ENCODE assay signal across 23 cellular contexts in the genomic region with DNA sequence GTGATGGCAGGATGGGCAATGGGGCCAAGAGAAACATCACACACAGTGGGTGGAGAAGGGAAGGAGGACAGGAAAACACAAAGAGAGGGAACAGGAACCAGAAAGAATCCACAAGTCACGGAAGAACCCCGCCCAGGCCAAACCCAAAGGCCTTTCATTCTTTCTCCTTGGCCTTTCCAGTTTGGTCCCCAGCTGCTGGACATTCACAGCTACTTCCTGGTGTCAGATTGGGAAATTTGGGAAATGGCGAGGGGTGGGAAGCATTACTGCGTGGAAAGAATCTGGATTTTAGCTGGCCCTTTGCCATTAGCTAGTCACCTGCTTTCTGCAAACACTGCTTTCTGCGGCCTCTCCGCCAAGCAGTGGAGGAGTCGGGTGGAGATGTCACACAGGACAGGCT.
DNase-seq lines count a peak whose midpoint lies in the region; ATAC-seq and TF ChIP-seq lines count a peak whose summit lies in the region.
"Had no signal": no experiment of that assay in that cellular context is flagged by ENCODE, and none has a peak within 500 bp of the region (broad histone marks: within the 10 kb centered on the region; RNA-seq: fewer than 3 reads in every experiment).

No MANE protein-coding gene starts in this region.

- no peaks in the 10 kb centered on the region for H3K9me3 ChIP-seq in right atrium auricular region
- H3K9me3 ChIP-seq: BLaER1 had no signal

- TF ChIP-seq CTCF in right atrium auricular region (IDR thresholded peaks at IDR 0.05) (no peak), cardiac fibroblast (IDR thresholded peaks at IDR 0.05; ENCODE audit: low read depth, low read length) (no peak)

- no peaks in the 10 kb centered on the region for H3K27me3 ChIP-seq in right atrium auricular region
- H3K27me3 ChIP-seq: BLaER1, brain microvascular endothelial cell had no signal

- peaks cover 0 to 13% of the 10 kb centered on the region in 2 donors for H3K4me1 ChIP-seq in right atrium auricular region

- intact Hi-C loops in left ventricle myocardium superior (cut with micrococcal nuclease): no loop called here

- H3K4me3 ChIP-seq in right atrium auricular region (no peak overlapping the region), cardiac fibroblast (replicated peaks in 1 of 2; ENCODE audit: low read depth in 2 of 2, low read length in 2 of 2) (no peak overlapping the region)
- H3K4me3 ChIP-seq: BLaER1 had no signal

- H3K27ac ChIP-seq in right atrium auricular region: no peak overlapping the region
- H3K27ac ChIP-seq: BLaER1, brain microvascular endothelial cell, WERI-Rb-1 had no signal

- no peaks in the 10 kb centered on the region for H3K36me3 ChIP-seq in right atrium auricular region
- H3K36me3 ChIP-seq: brain microvascular endothelial cell, WERI-Rb-1 had no signal

- peak; percentile 19 for ATAC-seq in left ventricle myocardium superior
- ATAC-seq in GM18909 (IDR thresholded peaks at IDR 0.05; ENCODE audit: poor library complexity, unreplicated experiment): no peak
- no peak for ATAC-seq in HG03520 (IDR thresholded peaks at IDR 0.05; ENCODE audit: unreplicated experiment)
- ATAC-seq: activated CD8-positive, alpha-beta memory T cell treated with anti-CD3 and anti-CD28 coated beads, Interleukin-2, amount 10 ng/mL, durations not matched to agents 7 days and 5 days; activated T-cell treated with anti-CD3 and anti-CD28 coated beads, Interleukin-2, amount 50 U/mL, for 72 hours; naive thymus-derived CD8-positive, alpha-beta T cell; stimulated activated naive CD8-positive, alpha-beta T cell treated with anti-CD3 and anti-CD28 coated beads, Interleukin-15, amount 100 ng/mL, for 72 hours had no signal

- no peak for DNase-seq in left ventricle myocardium superior
- DNase-seq in right atrium auricular region (ENCODE audit: low spot score): no peak
- DNase-seq in cardiac fibroblast (ENCODE audit: low read depth in 2 of 2): peak; percentile 64 to 67
- peak; percentile 58 to 97 for DNase-seq in lung microvascular endothelial cell (ENCODE audit: low read depth in 2 of 2)
- no peak for DNase-seq in NCI-H748 (lab: John Stamatoyannopoulos, UW; ENCODE audit: unreplicated experiment)
- DNase-seq in NCI-H146 (lab: John Stamatoyannopoulos, UW): no peak
- DNase-seq: activated CD8-positive, alpha-beta memory T cell treated with anti-CD3 and anti-CD28 coated beads, Interleukin-2, amount 10 ng/mL, durations not matched to agents 7 days and 5 days; activated naive CD4-positive, alpha-beta T cell treated with Interleukin-2 at 50 U/mL for 16 hours; activated T-cell treated with anti-CD3 and anti-CD28 coated beads, Interleukin-2, amount 50 U/mL, for 72 hours; brain microvascular endothelial cell; effector memory CD4-positive, alpha-beta T cell; erythroblast; naive thymus-derived CD8-positive, alpha-beta T cell; NCI-H1092 treated with DMSO at 0.1 percent for 48 hours; NCI-H187 treated with DMSO at 0.1 percent for 48 hours; NCI-H526 treated with DMSO at 0.1 percent for 48 hours; occipital lobe; small intestine; stimulated activated naive CD8-positive, alpha-beta T cell treated with anti-CD3 and anti-CD28 coated beads, Interleukin-15, amount 100 ng/mL, for 72 hours; WERI-Rb-1 had no signal

Comparison
In these comparisons a context has a peak if more than half of its experiments do, and no peak if none do; other contexts are left out.
1. DNase-seq: peak in cardiac fibroblast (2 of 2) and lung microvascular endothelial cell (2 of 2); none in left ventricle myocardium superior (single experiment), right atrium auricular region (single experiment), NCI-H748 (single experiment) and NCI-H146 (single experiment).